Comparison of ENCODE assay signal across 8 cellular contexts in genomic region chr15:89112341-89112971, GRCh38. TPM values are rescaled to one million over a fixed set of nuclear protein-coding genes. Genes with fewer than 3 reads are reported as not detected.
DNase-seq lines count a peak whose midpoint lies in the region; ATAC-seq and TF ChIP-seq lines count a peak whose summit lies in the region.

No MANE protein-coding gene starts in this region.

- no peaks in the 10 kb centered on the region for H4K20me1 ChIP-seq in hepatocyte (ENCODE audit: insufficient read depth, poor library complexity, severe bottlenecking)

- no peak overlapping the region for H2AFZ ChIP-seq in hepatocyte

- ATAC-seq in GM18873 (IDR thresholded peaks at IDR 0.05; ENCODE audit: low FRiP score, unreplicated experiment) (peak; percentile 73), HG02763 (IDR thresholded peaks at IDR 0.05; ENCODE audit: unreplicated experiment) (peak; percentile 84), SK-N-SH treated with all-trans-retinoic acid at 6 μM for 48 hours (peak; percentile 67), upper lobe of right lung (peak; percentile 15), HG03457 (IDR thresholded peaks at IDR 0.05; ENCODE audit: unreplicated experiment) (no peak)

- WGBS in hepatocyte (ENCODE audit: low lambda C conversion rate, missing lambda C conversion rate) = 70% methylated on average over 1 of the region's 1 CpG

- H3K4me1 ChIP-seq in hepatocyte (ENCODE audit: insufficient read depth) (peaks cover 54% of the 10 kb centered on the region), upper lobe of right lung (peaks cover 36% of the 10 kb centered on the region)

- no peaks in the 10 kb centered on the region for H3K9me2 ChIP-seq in hepatocyte (replicated peaks; ENCODE audit: insufficient read depth)

- intact Hi-C loops in upper lobe of right lung (cut with DNase I) = no loop called here

- peaks cover 19% of the 10 kb centered on the region for H3K79me2 ChIP-seq in hepatocyte

- peak overlapping the region; percentile 95 for H3K27ac ChIP-seq in hepatocyte
- H3K27ac ChIP-seq in upper lobe of right lung = no peak overlapping the region

- H3K9me3 ChIP-seq in hepatocyte (ENCODE audit: low read depth) (no peaks in the 10 kb centered on the region), upper lobe of right lung (no peaks in the 10 kb centered on the region)

- no peak overlapping the region for H3K4me3 ChIP-seq in hepatocyte
- H3K4me3 ChIP-seq in upper lobe of right lung = no peak overlapping the region

- DNase-seq in hepatocyte (ENCODE audit: low spot score) (peak; percentile 71), upper lobe of right lung (no peak), foreskin melanocyte (no peak), NCI-H226 (no peak)

- H3K36me3 ChIP-seq in hepatocyte (replicated peaks; ENCODE audit: insufficient read depth, low read depth) (no peaks in the 10 kb centered on the region), upper lobe of right lung (peaks cover 24% of the 10 kb centered on the region)

- peak overlapping the region; percentile 16 for H3K4me2 ChIP-seq in hepatocyte

- H3K27me3 ChIP-seq in hepatocyte = no peaks in the 10 kb centered on the region
- no peaks in the 10 kb centered on the region for H3K27me3 ChIP-seq in upper lobe of right lung

- no peak for TF ChIP-seq CTCF in hepatocyte (IDR thresholded peaks at IDR 0.05; ENCODE audit: poor library complexity)
- TF ChIP-seq CTCF in upper lobe of right lung (IDR thresholded peaks at IDR 0.05) = no peak

TF ChIP-seq in SK-N-SH treated with all-trans-retinoic acid at 6 μM for 48 hours, 23 proteins besides CTCF, POLR2A, EP300 and RAD21:
- TF ChIP-seq ISL1 (CRISPR knock-in tag; IDR thresholded peaks at IDR 0.05) (0 out of 2 replicates have a peak, but pooled peaks have one; percentile 12), TSHZ2 (CRISPR knock-in tag; IDR thresholded peaks at IDR 0.05) (no peak), OSR1 (CRISPR knock-in tag; IDR thresholded peaks at IDR 0.05) (no peak), CSDC2 (CRISPR knock-in tag; IDR thresholded peaks at IDR 0.05) (no peak)

RNA-seq across cellular contexts. Expression of gene ABHD2, which starts 24.2 kb away (rescaled TPM):
- total RNA-seq in hepatocyte (51.1 and 59.7 TPM in 2 replicates), upper lobe of right lung (182 TPM)
- 11.7 and 12.1 TPM in 2 replicates for polyA plus RNA-seq in hepatocyte
